In the genomic region with DNA sequence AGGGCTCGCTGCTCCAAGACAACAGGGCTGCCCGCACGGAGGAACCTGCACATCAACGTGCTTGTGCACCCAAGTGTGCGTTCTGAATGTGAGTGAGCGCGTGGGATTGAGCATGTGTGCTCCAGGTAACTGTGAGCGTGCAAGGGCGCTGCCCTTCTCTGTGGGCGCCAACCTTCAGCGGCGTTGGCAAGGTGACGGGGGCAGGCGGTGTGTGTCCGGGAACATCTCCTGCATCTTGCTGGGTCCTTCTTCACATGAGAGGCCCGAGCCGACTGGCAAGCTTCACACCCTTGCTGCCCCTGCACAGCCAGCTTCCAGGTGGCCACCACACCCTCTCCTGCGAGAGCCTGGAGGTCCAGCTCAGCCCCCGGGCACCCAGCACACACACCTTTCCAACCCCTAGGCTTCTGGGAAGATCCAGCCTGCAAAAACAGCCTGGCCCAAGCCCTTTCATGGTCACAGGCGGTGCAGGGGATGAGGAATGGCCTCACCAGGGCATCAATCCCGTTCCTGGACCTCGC, we compare ENCODE assay signal across 31 cellular contexts.
DNase-seq lines count a peak whose midpoint lies in the region; ATAC-seq, FAIRE-seq and TF ChIP-seq lines count a peak whose summit lies in the region.
"Had no signal": no experiment of that assay in that cellular context is flagged by ENCODE, and none has a peak within 500 bp of the region (broad histone marks: within the 10 kb centered on the region; RNA-seq: fewer than 3 reads in every experiment).

No MANE protein-coding gene starts in this region.

- no peak overlapping the region for H3K4me3 Mint-ChIP-seq in activated naive CD8-positive, alpha-beta T cell treated with anti-CD3 and anti-CD28 coated beads, Interleukin-2, amount 10 ng/mL, durations not matched to agents 7 days and 5 days
- no peak overlapping the region for H3K4me3 Mint-ChIP-seq in activated naive CD8-positive, alpha-beta T cell treated with anti-CD3 and anti-CD28 coated beads for 36 hours
- no peak overlapping the region for H3K4me3 Mint-ChIP-seq in chondrocyte (ENCODE audit: unreplicated experiment)
- H3K4me3 Mint-ChIP-seq: activated T-cell treated with anti-CD3 and anti-CD28 coated beads, Interleukin-2, amount 50 U/mL, for 72 hours; CD4-positive, alpha-beta memory T cell; GM23338; HFFc6; naive thymus-derived CD8-positive, alpha-beta T cell; stimulated activated naive B cell treated with anti-CD40 and anti-IgM and Interleukin-4, amounts not matched to agents 10 μg/mL and 1 μg/mL and 100 μg/mL, for 72 hours had no signal

- no peak overlapping the region for H3K27ac Mint-ChIP-seq in activated naive CD8-positive, alpha-beta T cell treated with anti-CD3 and anti-CD28 coated beads, Interleukin-2, amount 10 ng/mL, durations not matched to agents 7 days and 5 days
- no peak overlapping the region for H3K27ac Mint-ChIP-seq in activated naive CD8-positive, alpha-beta T cell treated with anti-CD3 and anti-CD28 coated beads for 36 hours
- H3K27ac Mint-ChIP-seq in chondrocyte (ENCODE audit: unreplicated experiment): no peak overlapping the region
- H3K27ac Mint-ChIP-seq: activated T-cell treated with anti-CD3 and anti-CD28 coated beads, Interleukin-2, amount 50 U/mL, for 72 hours; CD4-positive, alpha-beta memory T cell; HFFc6 had no signal

- peaks cover 49% of the 10 kb centered on the region for H3K36me3 Mint-ChIP-seq in activated naive CD8-positive, alpha-beta T cell treated with anti-CD3 and anti-CD28 coated beads, Interleukin-2, amount 10 ng/mL, durations not matched to agents 7 days and 5 days
- H3K36me3 Mint-ChIP-seq in activated naive CD8-positive, alpha-beta T cell treated with anti-CD3 and anti-CD28 coated beads for 36 hours: peaks cover 43% of the 10 kb centered on the region
- peaks cover 18% of the 10 kb centered on the region for H3K36me3 Mint-ChIP-seq in chondrocyte (ENCODE audit: low read depth)

- POLR2A ChIA-PET in activated naive CD8-positive, alpha-beta T cell treated with anti-CD3 and anti-CD28 coated beads, Interleukin-2, amount 10 ng/mL, durations not matched to agents 7 days and 5 days (lab: Charles Lee): no interaction called here

- no peak for FAIRE-seq in H54 (lab: Jason Lieb, UNC)
- FAIRE-seq: colon, RCC 7860 had no signal

- peak; percentile 15 for DNase-seq in activated naive CD8-positive, alpha-beta T cell treated with anti-CD3 and anti-CD28 coated beads, Interleukin-2, amount 10 ng/mL, durations not matched to agents 7 days and 5 days
- no peak for DNase-seq in activated naive CD8-positive, alpha-beta T cell treated with anti-CD3 and anti-CD28 coated beads for 36 hours
- peak; percentile 91 for DNase-seq in chondrocyte (ENCODE audit: low spot score)
- peak; percentile 68 for DNase-seq in mesenteric fat pad (ENCODE audit: low spot score)
- DNase-seq in upper lobe of right lung: peak; percentile 46
- no peak for DNase-seq in H54 (ENCODE audit: insufficient read length, low spot score)
- no peak for DNase-seq in WERI-Rb-1
- DNase-seq: activated CD4-positive, alpha-beta T cell treated with anti-CD3 and anti-CD28 coated beads, Interleukin-2, amount 50 U/mL, for 1 hour; activated naive CD4-positive, alpha-beta T cell treated with Interleukin-2 at 50 U/mL for 16 hours; activated T-cell treated with anti-CD3 and anti-CD28 coated beads, Interleukin-2, amount 50 U/mL, for 72 hours; amygdala; CD4-positive, alpha-beta memory T cell; effector CD4-positive, alpha-beta T cell; HFFc6; naive thymus-derived CD8-positive, alpha-beta T cell; NCI-H146; NCI-H446 treated with DMSO at 0.1 percent for 48 hours; NCI-H82; nucleus accumbens; SJCRH30; stimulated activated naive B cell treated with anti-CD40 and anti-IgM and Interleukin-4, amounts not matched to agents 10 μg/mL and 1 μg/mL and 100 μg/mL, for 72 hours; substantia nigra; T-helper 9 cell had no signal

- H3K27me3 ChIP-seq in upper lobe of right lung (no peaks in the 10 kb centered on the region), WERI-Rb-1 (ENCODE audit: insufficient read depth, low read depth, severe bottlenecking) (no peaks in the 10 kb centered on the region)
- H3K27me3 ChIP-seq: breast epithelium, gastroesophageal sphincter, SJCRH30 had no signal

- TF ChIP-seq CTCF in chondrocyte (IDR thresholded peaks at IDR 0.05) (no peak), upper lobe of right lung (IDR thresholded peaks at IDR 0.05) (no peak), WERI-Rb-1 (IDR thresholded peaks at IDR 0.05; ENCODE audit: low read depth, low read length) (no peak)

- peaks cover 15% of the 10 kb centered on the region for H3K36me3 ChIP-seq in upper lobe of right lung
- H3K36me3 ChIP-seq in WERI-Rb-1: no peaks in the 10 kb centered on the region; the same call in 1 of the 2 replicates
- H3K36me3 ChIP-seq: breast epithelium, SJCRH30 had no signal

- H3K27ac ChIP-seq in upper lobe of right lung (no peak overlapping the region), WERI-Rb-1 (no peak overlapping the region)
- H3K27ac ChIP-seq: breast epithelium, gastroesophageal sphincter, psoas muscle, SJCRH30, skin epidermis, VCaP had no signal

- no peaks in the 10 kb centered on the region for H3K4me1 Mint-ChIP-seq in activated naive CD8-positive, alpha-beta T cell treated with anti-CD3 and anti-CD28 coated beads, Interleukin-2, amount 10 ng/mL, durations not matched to agents 7 days and 5 days
- no peaks in the 10 kb centered on the region for H3K4me1 Mint-ChIP-seq in activated naive CD8-positive, alpha-beta T cell treated with anti-CD3 and anti-CD28 coated beads for 36 hours
- no peaks in the 10 kb centered on the region for H3K4me1 Mint-ChIP-seq in chondrocyte (ENCODE audit: low read depth)

- H3K9me3 Mint-ChIP-seq in activated naive CD8-positive, alpha-beta T cell treated with anti-CD3 and anti-CD28 coated beads, Interleukin-2, amount 10 ng/mL, durations not matched to agents 7 days and 5 days: peaks cover 9% of the 10 kb centered on the region
- H3K9me3 Mint-ChIP-seq in activated naive CD8-positive, alpha-beta T cell treated with anti-CD3 and anti-CD28 coated beads for 36 hours: peaks cover 6% of the 10 kb centered on the region
- peaks cover 7% of the 10 kb centered on the region for H3K9me3 Mint-ChIP-seq in chondrocyte (ENCODE audit: low read depth)
- H3K9me3 Mint-ChIP-seq: HFFc6 had no signal

- no peak for TF ChIP-seq POLR2A in H54 (IDR thresholded peaks at IDR 0.05; ENCODE audit: low read depth, low read length)

- H3K9me3 ChIP-seq in upper lobe of right lung: no peaks in the 10 kb centered on the region
- no peaks in the 10 kb centered on the region for H3K9me3 ChIP-seq in WERI-Rb-1 (ENCODE audit: severe bottlenecking)
- H3K9me3 ChIP-seq: gastroesophageal sphincter, psoas muscle, SJCRH30 had no signal

- H3K4me3 ChIP-seq in upper lobe of right lung (no peak overlapping the region), WERI-Rb-1 (ENCODE audit: low read depth, low read length) (no peak overlapping the region)
- H3K4me3 ChIP-seq: breast epithelium, gastroesophageal sphincter, GM23338, psoas muscle, SJCRH30, skin epidermis had no signal

- H3K27me3 Mint-ChIP-seq in activated naive CD8-positive, alpha-beta T cell treated with anti-CD3 and anti-CD28 coated beads, Interleukin-2, amount 10 ng/mL, durations not matched to agents 7 days and 5 days: no peaks in the 10 kb centered on the region
- H3K27me3 Mint-ChIP-seq in activated naive CD8-positive, alpha-beta T cell treated with anti-CD3 and anti-CD28 coated beads for 36 hours: no peaks in the 10 kb centered on the region
- H3K27me3 Mint-ChIP-seq in chondrocyte (ENCODE audit: low read depth): no peaks in the 10 kb centered on the region
- H3K27me3 Mint-ChIP-seq: CD4-positive, alpha-beta memory T cell; naive thymus-derived CD8-positive, alpha-beta T cell; stimulated activated naive B cell treated with anti-CD40 and anti-IgM and Interleukin-4, amounts not matched to agents 10 μg/mL and 1 μg/mL and 100 μg/mL, for 72 hours had no signal

- ATAC-seq in activated naive CD8-positive, alpha-beta T cell treated with anti-CD3 and anti-CD28 coated beads, Interleukin-2, amount 10 ng/mL, durations not matched to agents 7 days and 5 days (ENCODE audit: low read depth): no peak
- no peak for ATAC-seq in upper lobe of right lung
- ATAC-seq: activated T-cell treated with anti-CD3 and anti-CD28 coated beads, Interleukin-2, amount 50 U/mL, for 72 hours; gastroesophageal sphincter; GM23338; naive thymus-derived CD8-positive, alpha-beta T cell; stimulated activated naive B cell treated with anti-CD40 and anti-IgM and Interleukin-4, amounts not matched to agents 10 μg/mL and 1 μg/mL and 100 μg/mL, for 72 hours had no signal

- intact Hi-C loops in upper lobe of right lung (cut with DNase I): no loop called here

- no peaks in the 10 kb centered on the region for H3K4me1 ChIP-seq in upper lobe of right lung
- H3K4me1 ChIP-seq: breast epithelium, psoas muscle, SJCRH30 had no signal

Comparison
In these comparisons a context has a peak if more than half of its experiments do, and no peak if none do; other contexts are left out.
1. DNase-seq: peak in activated naive CD8-positive, alpha-beta T cell treated with anti-CD3 and anti-CD28 coated beads, Interleukin-2, amount 10 ng/mL, durations not matched to agents 7 days and 5 days (single experiment), chondrocyte (single experiment), mesenteric fat pad (single experiment) and upper lobe of right lung (single experiment); none in activated naive CD8-positive, alpha-beta T cell treated with anti-CD3 and anti-CD28 coated beads for 36 hours (single experiment), H54 (single experiment) and WERI-Rb-1 (single experiment).